Comparison of ENCODE assay signal across 10 cellular contexts in the genomic region with DNA sequence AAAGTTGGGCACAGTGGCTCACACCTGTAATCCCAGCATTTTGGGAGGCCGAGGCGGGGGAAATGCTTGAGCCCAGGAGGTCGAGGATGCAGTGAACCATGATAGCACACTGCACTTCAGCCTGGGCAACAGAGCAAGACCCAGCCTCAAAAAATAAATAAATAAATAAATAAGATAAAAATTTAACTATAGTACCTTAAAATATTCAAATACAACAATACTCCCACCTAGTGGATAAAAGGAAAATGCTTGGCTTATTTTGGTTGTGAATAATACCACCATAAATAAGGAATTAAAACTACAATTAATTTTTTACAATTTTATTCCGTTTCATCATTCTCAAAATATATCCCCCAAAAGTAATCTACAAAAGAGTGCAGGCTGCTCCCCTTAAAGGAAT. TPM values are rescaled to one million over a fixed set of nuclear protein-coding genes. Genes with fewer than 3 reads are reported as not detected.
DNase-seq lines count a peak whose midpoint lies in the region; ATAC-seq and TF ChIP-seq lines count a peak whose summit lies in the region.
"Had no signal": no experiment of that assay in that cellular context is flagged by ENCODE, and none has a peak within 500 bp of the region (broad histone marks: within the 10 kb centered on the region; RNA-seq: fewer than 3 reads in every experiment).

No MANE protein-coding gene starts in this region.

- H3K36me3 ChIP-seq in gastrocnemius medialis = peaks cover 0 to 21% of the 10 kb centered on the region in 2 donors
- H3K36me3 ChIP-seq in aorta (ENCODE audit: control insufficient read depth in 1 of 2, insufficient read depth in 2 of 2, low read length in 1 of 2) = peaks cover 0 to 10% of the 10 kb centered on the region in 2 donors

- WGBS in aorta, 2 donors = 71 to 72% methylated on average over 4 of the region's 4 CpGs

- no peaks in the 10 kb centered on the region for H3K9me3 ChIP-seq in gastrocnemius medialis
- no peaks in the 10 kb centered on the region for H3K9me3 ChIP-seq in aorta (ENCODE audit: control insufficient read depth, low read length)

- DNase-seq in NCI-H2227 (lab: John Stamatoyannopoulos, UW; ENCODE audit: unreplicated experiment) (peak; percentile 46), NCI-H2227 treated with DMSO at 0.1 percent for 48 hours (lab: John Stamatoyannopoulos, UW) (no peak), NCI-H446 (lab: John Stamatoyannopoulos, UW) (peak; percentile 3 to 12), epithelial cell of esophagus (ENCODE audit: low read depth) (peak; percentile 31), gastrocnemius medialis (no peak), caudate nucleus (lab: John Stamatoyannopoulos, UW) (no peak), aorta (no peak)
- DNase-seq: activated CD4-positive, alpha-beta T cell treated with anti-CD3 and anti-CD28 coated beads for 4 hours had no signal

- in situ Hi-C loops in gastrocnemius medialis (cut with MboI; ENCODE audit: low sequenced_read_pairs in 4 of 4) = loop anchor here in 2 of 4 donors (25.0 kb wide), 1 partner anchor 212 kb away; a partner anchor contains a TSS

- peak; percentile 27 for TF ChIP-seq CTCF in epithelial cell of esophagus (IDR thresholded peaks at IDR 0.05; ENCODE audit: insufficient read depth, low read depth, low read length, missing control alignments)
- peak in 4 of 5 experiments; percentile 9 to 54 (median 20) for TF ChIP-seq CTCF in gastrocnemius medialis (IDR thresholded peaks at IDR 0.05 in 4 of 5, conservative IDR thresholded peaks at IDR 0.05 in 1 of 5)

- H3K27ac ChIP-seq in gastrocnemius medialis = peak overlapping the region in 1 of 4 donors; percentile 12
- H3K27ac ChIP-seq in caudate nucleus (ENCODE audit: low read depth, low read length) = no peak overlapping the region
- H3K27ac ChIP-seq in aorta (ENCODE audit: low read depth in 1 of 2, low read length in 2 of 2) = no peak overlapping the region
- H3K27ac ChIP-seq: epithelial cell of prostate had no signal

- H3K4me3 ChIP-seq in epithelial cell of esophagus (ENCODE audit: low read length) = no peak overlapping the region
- H3K4me3 ChIP-seq in gastrocnemius medialis = no peak overlapping the region
- no peak overlapping the region for H3K4me3 ChIP-seq in aorta (ENCODE audit: low read length in 2 of 2)

- intact Hi-C loops in gastrocnemius medialis (cut with DNase I; ENCODE audit: low total_unique reads) = no loop called here
- intact Hi-C loops in aorta (cut with DNase I) = no loop called here

- H3K27me3 ChIP-seq in gastrocnemius medialis (no peaks in the 10 kb centered on the region), aorta (ENCODE audit: control insufficient read depth in 1 of 2, insufficient read depth in 2 of 2, low read length in 1 of 2) (no peaks in the 10 kb centered on the region)

- peaks cover 0 to 18% of the 10 kb centered on the region in 2 donors for H3K4me1 ChIP-seq in gastrocnemius medialis
- no peaks in the 10 kb centered on the region for H3K4me1 ChIP-seq in aorta (ENCODE audit: control insufficient read depth in 1 of 2, insufficient read depth in 2 of 2, low read length in 2 of 2)

- TF ChIP-seq POLR2A in gastrocnemius medialis (IDR thresholded peaks at IDR 0.05) = no peak

- ATAC-seq in gastrocnemius medialis (no peak), aorta (ENCODE audit: low FRiP score) (no peak), GM19023 (IDR thresholded peaks at IDR 0.05; ENCODE audit: unreplicated experiment) (no peak)

RNA-seq across cellular contexts. Expression of a gene that starts 8.1 kb away (rescaled TPM):
- 10 to 100 TPM; 12.9 to 53.5 (median 30.3) TPM for total RNA-seq in gastrocnemius medialis
- total RNA-seq in aorta = 10 to 100 TPM; 23.0 to 23.6 TPM
- polyA plus RNA-seq in aorta = 10 to 100 TPM; 40.9 to 65.6 TPM

Comparison
In these comparisons a context has a peak if more than half of its experiments do, and no peak if none do; other contexts are left out.
1. DNase-seq: peak in NCI-H2227 (single experiment), NCI-H446 (2 of 2) and epithelial cell of esophagus (single experiment); none in NCI-H2227 treated with DMSO at 0.1 percent for 48 hours (single experiment), gastrocnemius medialis (0 of 2), caudate nucleus (0 of 61) and aorta (0 of 2).